25 cellular contexts compared by ENCODE assay signal in genomic region chr1:96992871-96993270, GRCh38.
DNase-seq lines count a peak whose midpoint lies in the region; ATAC-seq, FAIRE-seq and TF ChIP-seq lines count a peak whose summit lies in the region.
"Had no signal": no experiment of that assay in that cellular context is flagged by ENCODE, and none has a peak within 500 bp of the region (broad histone marks: within the 10 kb centered on the region; RNA-seq: fewer than 3 reads in every experiment).

No MANE protein-coding gene starts in this region.

- H3K27ac ChIP-seq in GM23248 = no peak overlapping the region
- no peak overlapping the region for H3K27ac ChIP-seq in smooth muscle cell (ENCODE audit: low read depth)
- no peak overlapping the region for H3K27ac ChIP-seq in gastroesophageal sphincter
- H3K27ac ChIP-seq: parathyroid adenoma, testis had no signal

- no peak for TF ChIP-seq CTCF in astrocyte of the spinal cord (IDR thresholded peaks at IDR 0.05; ENCODE audit: low read depth, low read length)
- no peak for TF ChIP-seq CTCF in fibroblast of the aortic adventitia (IDR thresholded peaks at IDR 0.05; ENCODE audit: insufficient read depth, low read length)
- TF ChIP-seq CTCF in smooth muscle cell (IDR thresholded peaks at IDR 0.05; ENCODE audit: borderline replicate concordance, insufficient read depth, poor library complexity, severe bottlenecking) = no peak
- TF ChIP-seq CTCF in gastroesophageal sphincter (IDR thresholded peaks at IDR 0.05) = no peak

- no peak overlapping the region for H3K4me3 ChIP-seq in GM23248
- no peak overlapping the region for H3K4me3 ChIP-seq in astrocyte of the spinal cord (ENCODE audit: low read depth, low read length)
- no peak overlapping the region for H3K4me3 ChIP-seq in fibroblast of the aortic adventitia (ENCODE audit: low read depth, low read length)
- H3K4me3 ChIP-seq in smooth muscle cell = no peak overlapping the region
- H3K4me3 ChIP-seq in gastroesophageal sphincter = no peak overlapping the region
- H3K4me3 ChIP-seq: testis had no signal

- no peaks in the 10 kb centered on the region for H3K9me2 ChIP-seq in GM23248 (ENCODE audit: insufficient read depth)

- ATAC-seq in gastroesophageal sphincter (no peak), HG02885 (IDR thresholded peaks at IDR 0.05; ENCODE audit: poor library complexity, unreplicated experiment) (no peak)
- ATAC-seq: activated naive CD4-positive, alpha-beta T cell treated with anti-CD3 and anti-CD28 coated beads, Interleukin-2, amount 50 U/mL, for 72 hours had no signal

- H3K9ac ChIP-seq in GM23248 (no peak overlapping the region), smooth muscle cell (ENCODE audit: low read depth) (no peak overlapping the region)
- H3K9ac ChIP-seq: parathyroid adenoma had no signal

- H3K4me2 ChIP-seq in GM23248 (ENCODE audit: unreplicated experiment) (no peak overlapping the region), smooth muscle cell (peak overlapping the region; percentile 22)

- TF ChIP-seq POLR2A in gastroesophageal sphincter (IDR thresholded peaks at IDR 0.05) = no peak

- 72 to 88% methylated on average over 3 of the region's 3 CpGs for WGBS in GM23248 (ENCODE audit: low coverage in 1 of 2, low lambda C conversion rate in 2 of 2, missing lambda C conversion rate in 2 of 2), 2 experiments
- 93% methylated on average over 3 of the region's 3 CpGs for WGBS in smooth muscle cell (ENCODE audit: low lambda C conversion rate)
- WGBS in gastroesophageal sphincter (ENCODE audit: low coverage in 1 of 2), 2 donors = 72 to 95% methylated on average over 2 to 3 of the region's 3 CpGs

- no peak for FAIRE-seq in RCC 7860 (lab: Jason Lieb, UNC)

- H4K20me1 ChIP-seq in GM23248 (ENCODE audit: insufficient read depth) = no peaks in the 10 kb centered on the region
- no peaks in the 10 kb centered on the region for H4K20me1 ChIP-seq in smooth muscle cell (ENCODE audit: low read depth)

- H3K36me3 ChIP-seq in GM23248 (ENCODE audit: low read depth) (no peaks in the 10 kb centered on the region), smooth muscle cell (ENCODE audit: low read depth) (no peaks in the 10 kb centered on the region), gastroesophageal sphincter (no peaks in the 10 kb centered on the region)

- no peak for TF ChIP-seq EP300 in gastroesophageal sphincter (IDR thresholded peaks at IDR 0.05)

- in situ Hi-C loops in GM23248 (cut with MboI) = no loop called here
- in situ Hi-C loops in astrocyte of the spinal cord (cut with HindIII; ENCODE audit: low sequenced_read_pairs) = no loop called here

- H3K79me2 ChIP-seq in GM23248 (ENCODE audit: insufficient read depth) (no peaks in the 10 kb centered on the region), smooth muscle cell (ENCODE audit: low read depth) (no peaks in the 10 kb centered on the region)
- H3K79me2 ChIP-seq: parathyroid adenoma had no signal

- no peaks in the 10 kb centered on the region for H3K27me3 ChIP-seq in GM23248 (replicated peaks; ENCODE audit: insufficient read depth)
- no peaks in the 10 kb centered on the region for H3K27me3 ChIP-seq in smooth muscle cell (ENCODE audit: low read depth)
- H3K27me3 ChIP-seq in gastroesophageal sphincter = no peaks in the 10 kb centered on the region
- H3K27me3 ChIP-seq: testis had no signal

- H3K9me3 ChIP-seq in GM23248 (ENCODE audit: low read depth) = no peaks in the 10 kb centered on the region
- no peaks in the 10 kb centered on the region for H3K9me3 ChIP-seq in smooth muscle cell (replicated peaks; ENCODE audit: low read depth)
- no peaks in the 10 kb centered on the region for H3K9me3 ChIP-seq in gastroesophageal sphincter
- H3K9me3 ChIP-seq: testis had no signal

- intact Hi-C loops in posterior cingulate gyrus (cut with DNase I) = no loop called here

- peaks cover 9% of the 10 kb centered on the region; the same call in 1 of the 2 replicates for H3K4me1 ChIP-seq in GM23248 (ENCODE audit: insufficient read depth)
- H3K4me1 ChIP-seq in smooth muscle cell (ENCODE audit: low read depth) = no peaks in the 10 kb centered on the region
- H3K4me1 ChIP-seq in gastroesophageal sphincter = no peaks in the 10 kb centered on the region
- H3K4me1 ChIP-seq: parathyroid adenoma, testis had no signal

- peak; percentile 61 for DNase-seq in GM23248
- DNase-seq in astrocyte of the spinal cord (ENCODE audit: low read depth, low spot score) = peak; percentile 44
- peak; percentile 23 for DNase-seq in fibroblast of the aortic adventitia (ENCODE audit: low read depth)
- no peak for DNase-seq in smooth muscle cell (lab: John Stamatoyannopoulos, UW; ENCODE audit: unreplicated experiment)
- DNase-seq in RCC 7860 (ENCODE audit: low spot score) = no peak
- DNase-seq in posterior cingulate gyrus = no peak
- DNase-seq: activated B cell treated with CpG ODN at 0.5 μM for 24 hours; activated CD4-positive, alpha-beta T cell treated with anti-CD3 and anti-CD28 coated beads, Interleukin-2, amount 10 ng/mL, durations not matched to agents 7 days and 5 days; activated effector memory CD4-positive, alpha-beta T cell treated with Interleukin-2 at 50 U/mL for 16 hours; activated T-cell treated with anti-CD3 and anti-CD28 coated beads, Interleukin-2, amount 50 U/mL, for 1 hour; AML-193; aorta; CD4-positive, CD25-positive, alpha-beta regulatory T cell; endodermal cell; mammary epithelial cell; NCI-H1092; NCI-H1694; NCI-H510A; stimulated activated CD4-positive, alpha-beta T cell treated with anti-CD3 and anti-CD28 coated beads, Interleukin-2, amount 100 ng/mL, for 24 hours; stimulated activated CD8-positive, alpha-beta memory T cell treated with anti-CD3 and anti-CD28 coated beads, Interleukin-4, amount 100 ng/mL, for 48 hours; testis had no signal

- H2AFZ ChIP-seq in GM23248 = no peak overlapping the region
- no peak overlapping the region for H2AFZ ChIP-seq in smooth muscle cell (ENCODE audit: low read depth)
- H2AFZ ChIP-seq: parathyroid adenoma had no signal

- H3F3A ChIP-seq in GM23248 (ENCODE audit: insufficient read depth) (0 out of 2 replicates have a peak, but pooled peaks cover 3% of the 10 kb centered on the region), smooth muscle cell (ENCODE audit: low read depth) (no peaks in the 10 kb centered on the region)

Comparison
In these comparisons a context has a peak if more than half of its experiments do, and no peak if none do; other contexts are left out.
1. DNase-seq: peak in GM23248 (single experiment), astrocyte of the spinal cord (single experiment) and fibroblast of the aortic adventitia (single experiment); none in smooth muscle cell (single experiment), RCC 7860 (single experiment) and posterior cingulate gyrus (0 of 10).